ENCODE assay signal across 1 cellular context in genomic region chr3:10205461-10206165, GRCh38.
TF ChIP-seq lines count a peak whose summit lies in the region.

No MANE protein-coding gene starts in this region.

TF ChIP-seq in HCT116, 20 proteins besides CTCF, POLR2A, EP300 and RAD21 (continued from another document):
- TF ChIP-seq ZBTB33 (IDR thresholded peaks at IDR 0.05; ENCODE audit: extremely low read depth, insufficient replicate concordance, low read length) (no peak), EGR1 (IDR thresholded peaks at IDR 0.05; ENCODE audit: low read depth) (no peak), CBX3 (IDR thresholded peaks at IDR 0.05; ENCODE audit: low read depth) (peak; percentile 93), TCF7L2 (IDR thresholded peaks at IDR 0.05; ENCODE audit: borderline replicate concordance, extremely low read depth, insufficient read depth, insufficient read length) (peak; percentile 89), POLR2AphosphoS5 (IDR thresholded peaks at IDR 0.05; ENCODE audit: low read depth, low read length) (peak; percentile 66; the same call in 1 of the 2 replicates), ZNF274 (IDR thresholded peaks at IDR 0.05; ENCODE audit: low read depth, low read length) (no peak), SIN3A (IDR thresholded peaks at IDR 0.05; ENCODE audit: low read depth) (peak; percentile 72; the same call in 1 of the 2 replicates), EZH2 (IDR thresholded peaks at IDR 0.05) (no peak), JUND (IDR thresholded peaks at IDR 0.05) (peak; percentile 97), ELF1 (IDR thresholded peaks at IDR 0.05; ENCODE audit: borderline replicate concordance, low read depth) (no peak; the same call in 1 of the 2 replicates), EZH2phosphoT487 (IDR thresholded peaks at IDR 0.05; ENCODE audit: borderline replicate concordance) (no peak), CEBPB (IDR thresholded peaks at IDR 0.05; ENCODE audit: low read depth) (no peak; the same call in 1 of the 2 replicates), FOSL1 (IDR thresholded peaks at IDR 0.05; ENCODE audit: low read depth) (peak; percentile 99), SRF (IDR thresholded peaks at IDR 0.05; ENCODE audit: low read depth) (peak; percentile 84)
- TF ChIP-seq, protein P1, sequence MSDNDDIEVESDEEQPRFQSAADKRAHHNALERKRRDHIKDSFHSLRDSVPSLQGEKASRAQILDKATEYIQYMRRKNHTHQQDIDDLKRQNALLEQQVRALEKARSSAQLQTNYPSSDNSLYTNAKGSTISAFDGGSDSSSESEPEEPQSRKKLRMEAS (IDR thresholded peaks at IDR 0.05): peak; percentile 57; the same call in 1 of the 2 replicates
- TF ChIP-seq, protein P2, sequence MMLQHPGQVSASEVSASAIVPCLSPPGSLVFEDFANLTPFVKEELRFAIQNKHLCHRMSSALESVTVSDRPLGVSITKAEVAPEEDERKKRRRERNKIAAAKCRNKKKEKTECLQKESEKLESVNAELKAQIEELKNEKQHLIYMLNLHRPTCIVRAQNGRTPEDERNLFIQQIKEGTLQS (IDR thresholded peaks at IDR 0.05): no peak; the same call in 1 of the 2 replicates
TF ChIP-seq in HCT116: peak in this region for 10.
